In the genomic region with DNA sequence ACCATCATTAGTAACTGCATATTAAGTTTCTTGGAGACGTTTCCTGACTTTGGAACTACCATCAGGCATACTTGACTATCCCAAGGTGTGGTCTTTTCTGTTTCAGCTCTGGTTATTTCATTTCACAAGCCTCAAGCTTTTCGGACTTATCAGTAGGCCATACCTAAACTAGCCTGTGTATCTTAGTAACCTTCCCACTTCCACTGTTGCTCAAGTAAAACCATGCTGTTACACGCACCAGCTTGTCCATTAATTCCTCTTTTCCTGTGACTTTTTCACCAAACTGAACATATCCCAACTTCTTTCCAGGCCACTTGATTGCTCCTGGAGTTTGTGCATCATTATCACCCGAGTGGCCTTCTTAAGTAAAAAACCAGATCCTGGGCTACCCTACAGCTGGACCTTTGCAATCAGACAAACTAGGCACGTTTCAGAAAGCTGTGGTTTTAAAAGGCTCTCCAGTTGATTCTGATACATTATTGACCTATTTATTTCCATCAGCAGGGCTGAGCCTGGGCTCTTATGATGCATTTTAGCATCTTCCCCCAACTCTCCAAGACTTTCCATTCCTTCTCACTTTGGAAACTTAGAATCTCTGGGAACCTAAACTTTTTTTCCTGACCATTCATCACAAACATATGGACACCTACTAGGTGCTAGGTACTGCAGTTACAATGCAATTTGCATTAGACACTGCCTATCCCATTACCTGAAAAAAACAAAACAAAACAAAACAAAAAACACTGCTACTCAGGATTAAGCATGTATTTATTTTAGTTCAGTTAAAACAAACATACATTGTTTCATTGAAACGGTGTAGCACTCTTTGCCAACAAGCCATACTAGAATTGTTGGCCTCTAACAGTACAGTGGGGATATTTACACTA, we compare ENCODE assay signal across 1 cellular context.
A peak's percentile ranks its signal among the peaks of the same experiment; 100 is the strongest.
TF ChIP-seq lines count a peak whose summit lies in the region.

No MANE protein-coding gene starts in this region.

TF ChIP-seq in K562, 482 proteins besides CTCF, POLR2A, EP300 and RAD21 (continued from another document and continues in another):
- TF ChIP-seq, protein P1, sequence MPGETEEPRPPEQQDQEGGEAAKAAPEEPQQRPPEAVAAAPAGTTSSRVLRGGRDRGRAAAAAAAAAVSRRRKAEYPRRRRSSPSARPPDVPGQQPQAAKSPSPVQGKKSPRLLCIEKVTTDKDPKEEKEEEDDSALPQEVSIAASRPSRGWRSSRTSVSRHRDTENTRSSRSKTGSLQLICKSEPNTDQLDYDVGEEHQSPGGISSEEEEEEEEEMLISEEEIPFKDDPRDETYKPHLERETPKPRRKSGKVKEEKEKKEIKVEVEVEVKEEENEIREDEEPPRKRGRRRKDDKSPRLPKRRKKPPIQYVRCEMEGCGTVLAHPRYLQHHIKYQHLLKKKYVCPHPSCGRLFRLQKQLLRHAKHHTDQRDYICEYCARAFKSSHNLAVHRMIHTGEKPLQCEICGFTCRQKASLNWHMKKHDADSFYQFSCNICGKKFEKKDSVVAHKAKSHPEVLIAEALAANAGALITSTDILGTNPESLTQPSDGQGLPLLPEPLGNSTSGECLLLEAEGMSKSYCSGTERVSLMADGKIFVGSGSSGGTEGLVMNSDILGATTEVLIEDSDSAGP (CRISPR knock-in tag; IDR thresholded peaks at IDR 0.05): no peak
- TF ChIP-seq MYC (IDR thresholded peaks at IDR 0.05; ENCODE audit: low read depth, low read length) (no peak), MYC (CRISPR knock-in tag; IDR thresholded peaks at IDR 0.05; ENCODE audit: borderline replicate concordance, low read depth) (peak; percentile 75; the same call in 1 of the 2 replicates), SMAD3 (CRISPR knock-in tag; conservative IDR thresholded peaks at IDR 0.05) (peak; percentile 70), ZNF780A (CRISPR knock-in tag; IDR thresholded peaks at IDR 0.05) (peak; percentile 16; the same call in 1 of the 2 replicates), CBX2 (IDR thresholded peaks at IDR 0.05; ENCODE audit: insufficient read depth, low read length, poor library complexity, severe bottlenecking) (no peak), HBP1 (CRISPR knock-in tag; IDR thresholded peaks at IDR 0.05) (peak; percentile 96), ZNF785 (CRISPR knock-in tag; IDR thresholded peaks at IDR 0.05) (no peak), ZBTB17 (CRISPR knock-in tag; IDR thresholded peaks at IDR 0.05) (peak; percentile 90), THRB (CRISPR knock-in tag; conservative IDR thresholded peaks at IDR 0.05) (peak; percentile 99), ZNF212 (CRISPR knock-in tag; IDR thresholded peaks at IDR 0.05) (0 out of 2 replicates have a peak, but pooled peaks have one; percentile 31), KLF10 (CRISPR knock-in tag; IDR thresholded peaks at IDR 0.05) (peak; percentile 84), ZNF445 (CRISPR knock-in tag; IDR thresholded peaks at IDR 0.05; ENCODE audit: low read depth) (peak; percentile 76), ZNF57 (CRISPR knock-in tag; IDR thresholded peaks at IDR 0.05) (peak; percentile 66; the same call in 1 of the 2 replicates), TEAD1 (CRISPR knock-in tag; IDR thresholded peaks at IDR 0.05) (peak in 1 of 2 experiments; percentile 64; a peak in 1 of 4 replicates), LEF1 (IDR thresholded peaks at IDR 0.05) (0 out of 2 replicates have a peak, but pooled peaks have one; percentile 11), ZSCAN32 (CRISPR knock-in tag; IDR thresholded peaks at IDR 0.05) (peak; percentile 76), LCOR (CRISPR knock-in tag; IDR thresholded peaks at IDR 0.05) (peak; percentile 75; the same call in 1 of the 2 replicates), ZBTB26 (CRISPR knock-in tag; IDR thresholded peaks at IDR 0.05) (peak; percentile 39), SUPT5H (IDR thresholded peaks at IDR 0.05) (peak; percentile 76), POLR2B (IDR thresholded peaks at IDR 0.05; ENCODE audit: low read depth, partially characterized antibody) (peak; percentile 79), ZKSCAN8 (CRISPR knock-in tag; IDR thresholded peaks at IDR 0.05) (0 out of 2 replicates have a peak, but pooled peaks have one; percentile 20), HEY1 (CRISPR knock-in tag; IDR thresholded peaks at IDR 0.05; ENCODE audit: borderline replicate concordance) (peak; percentile 86), NFXL1 (CRISPR knock-in tag; IDR thresholded peaks at IDR 0.05) (0 out of 2 replicates have a peak, but pooled peaks have one; percentile 13), TEAD4 (IDR thresholded peaks at IDR 0.05; ENCODE audit: low read length) (peak; percentile 10; the same call in 1 of the 2 replicates), TEAD4 (CRISPR knock-in tag; IDR thresholded peaks at IDR 0.05; ENCODE audit: borderline replicate concordance) (no peak), MBD2 (IDR thresholded peaks at IDR 0.05; ENCODE audit: borderline replicate concordance, low read depth) (peak; percentile 24; the same call in 1 of the 2 replicates), HDAC3 (IDR thresholded peaks at IDR 0.05; ENCODE audit: borderline replicate concordance, partially characterized antibody) (no peak), ZFPM2 (CRISPR knock-in tag; IDR thresholded peaks at IDR 0.05) (peak; percentile 90; the same call in 1 of the 2 replicates), DNMT1 (IDR thresholded peaks at IDR 0.05) (peak; percentile 94), DDX20 (tag; IDR thresholded peaks at IDR 0.05; ENCODE audit: low read depth) (no peak), ZNF830 (CRISPR knock-in tag; IDR thresholded peaks at IDR 0.05) (peak; percentile 73; the same call in 1 of the 2 replicates), POLR2H (tag; IDR thresholded peaks at IDR 0.05; ENCODE audit: low read depth) (peak; percentile 80; the same call in 1 of the 2 replicates), ZNF316 (IDR thresholded peaks at IDR 0.05) (no peak), KHSRP (IDR thresholded peaks at IDR 0.05) (peak; percentile 64), MEIS2 (IDR thresholded peaks at IDR 0.05; ENCODE audit: partially characterized antibody) (no peak), POLR2AphosphoS2 (IDR thresholded peaks at IDR 0.05; ENCODE audit: low read length) (peak; percentile 94), BCLAF1 (IDR thresholded peaks at IDR 0.05; ENCODE audit: borderline replicate concordance in 1 of 2, control insufficient read depth in 1 of 2, low read depth in 2 of 2, low read length in 1 of 2) (0 out of 4 replicates have a peak, but pooled peaks of 1 of the 2 experiments have one; percentile 19), RFX1 (IDR thresholded peaks at IDR 0.05) (peak; percentile 17; the same call in 1 of the 2 replicates)
- TF ChIP-seq, protein P2, sequence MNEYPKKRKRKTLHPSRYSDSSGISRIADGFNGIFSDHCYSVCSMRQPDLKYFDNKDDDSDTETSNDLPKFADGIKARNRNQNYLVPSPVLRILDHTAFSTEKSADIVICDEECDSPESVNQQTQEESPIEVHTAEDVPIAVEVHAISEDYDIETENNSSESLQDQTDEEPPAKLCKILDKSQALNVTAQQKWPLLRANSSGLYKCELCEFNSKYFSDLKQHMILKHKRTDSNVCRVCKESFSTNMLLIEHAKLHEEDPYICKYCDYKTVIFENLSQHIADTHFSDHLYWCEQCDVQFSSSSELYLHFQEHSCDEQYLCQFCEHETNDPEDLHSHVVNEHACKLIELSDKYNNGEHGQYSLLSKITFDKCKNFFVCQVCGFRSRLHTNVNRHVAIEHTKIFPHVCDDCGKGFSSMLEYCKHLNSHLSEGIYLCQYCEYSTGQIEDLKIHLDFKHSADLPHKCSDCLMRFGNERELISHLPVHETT (CRISPR knock-in tag; conservative IDR thresholded peaks at IDR 0.05 in 1 of 2, IDR thresholded peaks at IDR 0.05 in 1 of 2): 0 out of 4 replicates have a peak, but pooled peaks of 1 of the 2 experiments have one; percentile 29
- TF ChIP-seq, protein P3, sequence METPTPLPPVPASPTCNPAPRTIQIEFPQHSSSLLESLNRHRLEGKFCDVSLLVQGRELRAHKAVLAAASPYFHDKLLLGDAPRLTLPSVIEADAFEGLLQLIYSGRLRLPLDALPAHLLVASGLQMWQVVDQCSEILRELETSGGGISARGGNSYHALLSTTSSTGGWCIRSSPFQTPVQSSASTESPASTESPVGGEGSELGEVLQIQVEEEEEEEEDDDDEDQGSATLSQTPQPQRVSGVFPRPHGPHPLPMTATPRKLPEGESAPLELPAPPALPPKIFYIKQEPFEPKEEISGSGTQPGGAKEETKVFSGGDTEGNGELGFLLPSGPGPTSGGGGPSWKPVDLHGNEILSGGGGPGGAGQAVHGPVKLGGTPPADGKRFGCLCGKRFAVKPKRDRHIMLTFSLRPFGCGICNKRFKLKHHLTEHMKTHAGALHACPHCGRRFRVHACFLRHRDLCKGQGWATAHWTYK (CRISPR knock-in tag; IDR thresholded peaks at IDR 0.05): peak; percentile 92
- TF ChIP-seq, protein P4, sequence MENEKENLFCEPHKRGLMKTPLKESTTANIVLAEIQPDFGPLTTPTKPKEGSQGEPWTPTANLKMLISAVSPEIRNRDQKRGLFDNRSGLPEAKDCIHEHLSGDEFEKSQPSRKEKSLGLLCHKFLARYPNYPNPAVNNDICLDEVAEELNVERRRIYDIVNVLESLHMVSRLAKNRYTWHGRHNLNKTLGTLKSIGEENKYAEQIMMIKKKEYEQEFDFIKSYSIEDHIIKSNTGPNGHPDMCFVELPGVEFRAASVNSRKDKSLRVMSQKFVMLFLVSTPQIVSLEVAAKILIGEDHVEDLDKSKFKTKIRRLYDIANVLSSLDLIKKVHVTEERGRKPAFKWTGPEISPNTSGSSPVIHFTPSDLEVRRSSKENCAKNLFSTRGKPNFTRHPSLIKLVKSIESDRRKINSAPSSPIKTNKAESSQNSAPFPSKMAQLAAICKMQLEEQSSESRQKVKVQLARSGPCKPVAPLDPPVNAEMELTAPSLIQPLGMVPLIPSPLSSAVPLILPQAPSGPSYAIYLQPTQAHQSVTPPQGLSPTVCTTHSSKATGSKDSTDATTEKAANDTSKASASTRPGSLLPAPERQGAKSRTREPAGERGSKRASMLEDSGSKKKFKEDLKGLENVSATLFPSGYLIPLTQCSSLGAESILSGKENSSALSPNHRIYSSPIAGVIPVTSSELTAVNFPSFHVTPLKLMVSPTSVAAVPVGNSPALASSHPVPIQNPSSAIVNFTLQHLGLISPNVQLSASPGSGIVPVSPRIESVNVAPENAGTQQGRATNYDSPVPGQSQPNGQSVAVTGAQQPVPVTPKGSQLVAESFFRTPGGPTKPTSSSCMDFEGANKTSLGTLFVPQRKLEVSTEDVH (IDR thresholded peaks at IDR 0.05; ENCODE audit: low read depth, partially characterized antibody): peak; percentile 85
